Comparison of ENCODE assay signal across 8 cellular contexts in the genomic region with DNA sequence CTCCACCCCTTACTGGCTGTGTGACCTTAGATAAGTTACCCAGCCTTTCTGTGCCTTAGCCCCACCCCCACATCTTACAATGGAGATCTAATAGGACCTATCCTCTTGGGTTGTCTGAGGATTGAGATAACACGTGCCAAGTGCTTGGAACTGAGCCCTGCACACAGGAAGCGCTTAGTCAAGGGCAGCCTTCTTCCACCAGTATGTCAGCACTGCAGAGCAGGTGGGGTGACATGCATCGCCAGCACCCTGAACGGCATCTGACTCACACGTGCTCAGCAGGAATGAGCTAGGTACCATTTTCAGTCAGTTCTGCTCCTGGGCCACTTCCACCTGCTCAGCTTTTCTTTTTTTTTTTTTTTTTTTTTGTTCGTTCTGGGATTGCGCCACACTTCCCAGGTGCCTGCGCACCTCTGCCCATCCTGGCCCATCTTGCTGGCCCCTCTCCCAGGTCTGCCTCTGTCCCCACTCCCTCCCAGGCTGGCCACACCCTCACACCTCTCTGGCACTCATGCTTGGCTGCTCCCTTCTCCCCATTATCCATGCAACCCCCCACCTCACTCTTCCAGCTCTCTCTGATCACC. TPM values are rescaled to one million over a fixed set of nuclear protein-coding genes. Genes with fewer than 3 reads are reported as not detected.
DNase-seq lines count a peak whose midpoint lies in the region; ATAC-seq and TF ChIP-seq lines count a peak whose summit lies in the region.

No MANE protein-coding gene starts in this region.

- H4K20me1 ChIP-seq in MM.1S (ENCODE audit: insufficient read depth, low read length) = no peaks in the 10 kb centered on the region

- H2AFZ ChIP-seq in MM.1S (ENCODE audit: low read length) = no peak overlapping the region

- peak overlapping the region; percentile 31 for H3K27ac Mint-ChIP-seq in activated CD4-positive, alpha-beta T cell treated with anti-CD3 and anti-CD28 coated beads, Interleukin-2, amount 10 ng/mL, durations not matched to agents 24 days and 14 days
- H3K27ac Mint-ChIP-seq in activated B cell treated with CpG ODN at 0.5 μM for 24 hours = no peak overlapping the region

- intact Hi-C loops in activated CD4-positive, alpha-beta T cell treated with anti-CD3 and anti-CD28 coated beads, Interleukin-2, amount 10 ng/mL, durations not matched to agents 24 days and 14 days (cut with micrococcal nuclease) = no loop called here
- intact Hi-C loops in activated B cell treated with CpG ODN at 0.5 μM for 24 hours (cut with micrococcal nuclease) (no loop called here), left colon (cut with DNase I, micrococcal nuclease) (no loop called here), aorta (cut with DNase I) (no loop called here)

- H3K4me1 ChIP-seq in aorta (ENCODE audit: control insufficient read depth in 1 of 2, insufficient read depth in 2 of 2, low read length in 2 of 2) = no peaks in the 10 kb centered on the region
- no peaks in the 10 kb centered on the region for H3K4me1 ChIP-seq in MM.1S (ENCODE audit: low read length)

- no peak overlapping the region for H3K27ac ChIP-seq in aorta (ENCODE audit: low read depth in 1 of 2, low read length in 2 of 2)
- no peak overlapping the region for H3K27ac ChIP-seq in MM.1S (ENCODE audit: low read length)

- peaks cover 7% of the 10 kb centered on the region; the same call in 1 of the 2 replicates for H3K79me2 ChIP-seq in MM.1S (ENCODE audit: low read length)

- peak overlapping the region; percentile 10 for H3K4me3 Mint-ChIP-seq in activated CD4-positive, alpha-beta T cell treated with anti-CD3 and anti-CD28 coated beads, Interleukin-2, amount 10 ng/mL, durations not matched to agents 24 days and 14 days
- no peak overlapping the region for H3K4me3 Mint-ChIP-seq in activated B cell treated with CpG ODN at 0.5 μM for 24 hours

- CTCF ChIA-PET in activated B cell treated with CpG ODN at 0.5 μM for 24 hours (lab: Charles Lee) = interaction anchor here (1.1 kb wide), 1 partner anchor 14 kb away, joined by 3 read pairs; no protein-coding TSS in a partner anchor

- peaks cover 8% of the 10 kb centered on the region for H3K36me3 Mint-ChIP-seq in activated CD4-positive, alpha-beta T cell treated with anti-CD3 and anti-CD28 coated beads, Interleukin-2, amount 10 ng/mL, durations not matched to agents 24 days and 14 days (ENCODE audit: low read depth)
- peaks cover 37% of the 10 kb centered on the region for H3K36me3 Mint-ChIP-seq in activated B cell treated with CpG ODN at 0.5 μM for 24 hours (ENCODE audit: low read depth)

- no peaks in the 10 kb centered on the region for H3K9me3 ChIP-seq in aorta (ENCODE audit: control insufficient read depth, low read length)
- no peaks in the 10 kb centered on the region for H3K9me3 ChIP-seq in MM.1S (replicated peaks; ENCODE audit: insufficient read depth, low read length)

- H3K27me3 ChIP-seq in aorta (ENCODE audit: control insufficient read depth in 1 of 2, insufficient read depth in 2 of 2, low read length in 1 of 2) (no peaks in the 10 kb centered on the region), MM.1S (replicated peaks; ENCODE audit: insufficient read depth, low read length) (no peaks in the 10 kb centered on the region)

- TF ChIP-seq CTCF in activated B cell treated with CpG ODN at 0.5 μM for 24 hours (IDR thresholded peaks at IDR 0.05) (no peak), MM.1S (IDR thresholded peaks at IDR 0.05; ENCODE audit: low read length) (no peak)

- peak; percentile 69 for DNase-seq in activated CD4-positive, alpha-beta T cell treated with anti-CD3 and anti-CD28 coated beads, Interleukin-2, amount 10 ng/mL, durations not matched to agents 24 days and 14 days
- no peak for DNase-seq in activated CD4-positive, alpha-beta T cell treated with anti-CD3 and anti-CD28 coated beads for 1 hour
- DNase-seq in activated B cell treated with CpG ODN at 0.5 μM for 24 hours (no peak), myocyte (ENCODE audit: low read depth) (peak; percentile 78), left colon (no peak), aorta (no peak), MM.1S (no peak)

- no peaks in the 10 kb centered on the region for H3K9me2 ChIP-seq in MM.1S (replicated peaks; ENCODE audit: insufficient read depth, low read length)

- no peaks in the 10 kb centered on the region for H3F3A ChIP-seq in MM.1S (ENCODE audit: insufficient read depth, low read length)

- peaks cover 12% of the 10 kb centered on the region for H3K9me3 Mint-ChIP-seq in activated CD4-positive, alpha-beta T cell treated with anti-CD3 and anti-CD28 coated beads, Interleukin-2, amount 10 ng/mL, durations not matched to agents 24 days and 14 days
- H3K9me3 Mint-ChIP-seq in activated B cell treated with CpG ODN at 0.5 μM for 24 hours = peaks cover 6% of the 10 kb centered on the region

- H3K27me3 Mint-ChIP-seq in activated CD4-positive, alpha-beta T cell treated with anti-CD3 and anti-CD28 coated beads, Interleukin-2, amount 10 ng/mL, durations not matched to agents 24 days and 14 days = peaks cover 51% of the 10 kb centered on the region
- no peaks in the 10 kb centered on the region for H3K27me3 Mint-ChIP-seq in activated B cell treated with CpG ODN at 0.5 μM for 24 hours

- H3K4me1 Mint-ChIP-seq in activated CD4-positive, alpha-beta T cell treated with anti-CD3 and anti-CD28 coated beads, Interleukin-2, amount 10 ng/mL, durations not matched to agents 24 days and 14 days = peaks cover 21% of the 10 kb centered on the region
- peaks cover 6% of the 10 kb centered on the region for H3K4me1 Mint-ChIP-seq in activated B cell treated with CpG ODN at 0.5 μM for 24 hours

- ATAC-seq in HG03108 (IDR thresholded peaks at IDR 0.05; ENCODE audit: unreplicated experiment) (peak; percentile 45), activated B cell treated with CpG ODN at 0.5 μM for 24 hours (ENCODE audit: low read depth) (peak; percentile 80), left colon (no peak), aorta (ENCODE audit: low FRiP score) (no peak)

- H3K9ac ChIP-seq in MM.1S (ENCODE audit: low read length) = no peak overlapping the region

- POLR2A ChIA-PET in activated B cell treated with CpG ODN at 0.5 μM for 24 hours (lab: Charles Lee) = interaction anchor here (0.8 to 0.9 kb wide), 2 partner anchors 39 to 48 kb away, joined by 3 to 4 read pairs; no protein-coding TSS in a partner anchor

- H3K36me3 ChIP-seq in aorta (ENCODE audit: control insufficient read depth in 1 of 2, insufficient read depth in 2 of 2, low read length in 1 of 2) (no peaks in the 10 kb centered on the region), MM.1S (replicated peaks; ENCODE audit: insufficient read depth, low read length) (no peaks in the 10 kb centered on the region; the same call in 1 of the 2 replicates)

- H3K4me3 ChIP-seq in aorta (ENCODE audit: low read length in 2 of 2) (no peak overlapping the region), MM.1S (ENCODE audit: low read length) (no peak overlapping the region)

- WGBS in aorta, 2 donors = 67 to 73% methylated on average over 8 of the region's 8 CpGs

- no peak overlapping the region for H3K4me2 ChIP-seq in MM.1S (ENCODE audit: low read depth, low read length)

RNA-seq across cellular contexts. Expression of a gene that starts 19.6 kb away (rescaled TPM):
- total RNA-seq in activated CD4-positive, alpha-beta T cell treated with anti-CD3 and anti-CD28 coated beads, Interleukin-2, amount 10 ng/mL, durations not matched to agents 24 days and 14 days = 1.4 and 2.1 TPM in 2 replicates
- total RNA-seq in activated B cell treated with CpG ODN at 0.5 μM for 24 hours (10.3 and 11.8 TPM in 2 replicates), myocyte (29.6 and 31.6 TPM in 2 replicates), left colon (100 to 1,000 TPM in 1 of 2 donors, 10 to 100 TPM in 1; 70.8 to 125 TPM), aorta (100 to 1,000 TPM in 1 of 2 donors, 10 to 100 TPM in 1; 90.0 to 164 TPM)
- polyA plus RNA-seq in myocyte (2012) = 25.8 TPM
- polyA plus RNA-seq in aorta = 100 to 1,000 TPM in 1 of 2 donors, 10 to 100 TPM in 1; 86.0 to 106 TPM

Comparison
In these comparisons a context has a peak if more than half of its experiments do, and no peak if none do; other contexts are left out.
1. DNase-seq: peak in activated CD4-positive, alpha-beta T cell treated with anti-CD3 and anti-CD28 coated beads, Interleukin-2, amount 10 ng/mL, durations not matched to agents 24 days and 14 days (single experiment) and myocyte (single experiment); none in activated CD4-positive, alpha-beta T cell treated with anti-CD3 and anti-CD28 coated beads for 1 hour (single experiment), activated B cell treated with CpG ODN at 0.5 μM for 24 hours (single experiment), left colon (0 of 2), aorta (0 of 2) and MM.1S (single experiment).
2. ATAC-seq: peak in HG03108 (single experiment) and activated B cell treated with CpG ODN at 0.5 μM for 24 hours (single experiment); none in left colon (single experiment) and aorta (single experiment).